In genomic region chr12:114684098-114684869, GRCh38 we compare ENCODE assay signal across 8 cellular contexts. TPM values are rescaled to one million over a fixed set of nuclear protein-coding genes. Genes with fewer than 3 reads are reported as not detected.
DNase-seq lines count a peak whose midpoint lies in the region; ATAC-seq, FAIRE-seq and TF ChIP-seq lines count a peak whose summit lies in the region.

TBX3 (minus strand) TSS chr12:114684175; CDS start chr12:114683200, 975 bp downstream.

- H2AK5ac ChIP-seq in neuronal stem cell (ENCODE audit: low read depth, low read length), result no peak within 1 kb of the TSS

- TF ChIP-seq CTCF in Peyer's patch (IDR thresholded peaks at IDR 0.05) (peak in 4 of 6 experiments; percentile 28 to 84 (median 76)), thyroid gland (IDR thresholded peaks at IDR 0.05) (peak in 5 of 6 experiments; percentile 58 to 86 (median 74))

- ATAC-seq in CD4-positive, CD25-positive, alpha-beta regulatory T cell (ENCODE audit: low read depth in 2 of 2), result peak; percentile 31 to 50
- ATAC-seq in GM21737 (IDR thresholded peaks at IDR 0.05; ENCODE audit: unreplicated experiment), result no peak

- H3K27ac ChIP-seq in CD4-positive, CD25-positive, alpha-beta regulatory T cell (ENCODE audit: insufficient read depth, low read length, poor library complexity, severe bottlenecking), result no peak within 1 kb of the TSS
- H3K27ac ChIP-seq in Peyer's patch (peak within 1 kb of the TSS; percentile 66 to 91 (median 87)), neuronal stem cell (replicated peaks; ENCODE audit: low read length) (no peak within 1 kb of the TSS), thyroid gland (peak within 1 kb of the TSS; percentile 97 to 99 (median 99))

- peak in 2 of 3 donors; percentile 24 to 56 for DNase-seq in CD4-positive, CD25-positive, alpha-beta regulatory T cell
- DNase-seq in HTR-8/SVneo (ENCODE audit: insufficient read length, low spot score), result peak; percentile 93
- peak; percentile 56 to 97 (median 96) for DNase-seq in Peyer's patch
- DNase-seq in adipocyte (ENCODE audit: low read depth), result peak; percentile 99
- peak; percentile 44 for DNase-seq in glomerular visceral epithelial cell (ENCODE audit: extremely low spot score)
- peak; percentile 91 for DNase-seq in neuronal stem cell (ENCODE audit: low spot score)
- DNase-seq in thyroid gland, result peak; percentile 99

- peak within 1 kb of the TSS in 2 of 3 donors; percentile 35 to 73 for H3K27ac Mint-ChIP-seq in CD4-positive, CD25-positive, alpha-beta regulatory T cell

- H2BK5ac ChIP-seq in neuronal stem cell (ENCODE audit: low read length), result no peak within 1 kb of the TSS

- peak within 1 kb of the TSS; percentile 74 for H3K4me2 ChIP-seq in neuronal stem cell (ENCODE audit: insufficient read depth, low read length, poor library complexity, severe bottlenecking)

- no peak within 1 kb of the TSS for H4K91ac ChIP-seq in neuronal stem cell (ENCODE audit: low read depth, low read length, poor library complexity)

- H3K27me3 ChIP-seq in CD4-positive, CD25-positive, alpha-beta regulatory T cell (ENCODE audit: control insufficient read depth, insufficient read depth, low read length), result peaks cover 31% of the 10 kb centered on the region
- H3K27me3 ChIP-seq in Peyer's patch, result no peaks in the 10 kb centered on the region
- no peaks in the 10 kb centered on the region for H3K27me3 ChIP-seq in adipocyte (replicated peaks; ENCODE audit: control insufficient read depth, insufficient read depth, low read length)
- H3K27me3 ChIP-seq in neuronal stem cell (ENCODE audit: control insufficient read depth in 3 of 3, insufficient read depth in 3 of 3, low read depth in 1 of 3, low read length in 3 of 3), result peaks cover 52 to 99% (median 90%) of the 10 kb centered on the region in 3 experiments
- H3K27me3 ChIP-seq in thyroid gland, result no peaks in the 10 kb centered on the region

- WGBS in neuronal stem cell (ENCODE audit: extremely low coverage in 2 of 2, insufficient read length in 2 of 2, insufficient replicate concordance in 1 of 2), 2 donors, result no CpG with 5 or more reads among the region's 76 CpGs
- 0 to 2% methylated on average over 53 to 73 of the region's 76 CpGs for WGBS in thyroid gland, 2 donors

- peak within 1 kb of the TSS; percentile 91 for H2AFZ ChIP-seq in neuronal stem cell (ENCODE audit: low read length)

- no peak within 1 kb of the TSS for H2BK12ac ChIP-seq in neuronal stem cell (ENCODE audit: low read length)

- H3K27me3 Mint-ChIP-seq in CD4-positive, CD25-positive, alpha-beta regulatory T cell, result peaks cover 95% of the 10 kb centered on the region

- no peak within 1 kb of the TSS for H3K14ac ChIP-seq in neuronal stem cell (ENCODE audit: low read length)

- peak within 1 kb of the TSS; percentile 85 for H4K8ac ChIP-seq in neuronal stem cell (ENCODE audit: low read depth, low read length)

- intact Hi-C loops in thyroid gland (cut with DNase I), result no loop called here

- FAIRE-seq in HTR-8/SVneo (lab: Jason Lieb, UNC), result peak; percentile 65

- H3K4me1 Mint-ChIP-seq in CD4-positive, CD25-positive, alpha-beta regulatory T cell, result peaks cover 0 to 62% (median 12%) of the 10 kb centered on the region in 4 donors

- peak within 1 kb of the TSS; percentile 37 for H3K4me3 ChIP-seq in CD4-positive, CD25-positive, alpha-beta regulatory T cell (ENCODE audit: low read depth, low read length)
- H3K4me3 ChIP-seq in Peyer's patch (peak within 1 kb of the TSS; percentile 26 to 81 (median 58)), adipocyte (ENCODE audit: low read length) (peak within 1 kb of the TSS; percentile 98), neuronal stem cell (ENCODE audit: low read length in 2 of 2) (peak within 1 kb of the TSS; percentile 12 to 76), thyroid gland (replicated peaks in 1 of 3) (peak within 1 kb of the TSS; percentile 49 to 94 (median 77))

- H3K4me1 ChIP-seq in CD4-positive, CD25-positive, alpha-beta regulatory T cell (ENCODE audit: control insufficient read depth, insufficient read depth, low read length, poor library complexity, severe bottlenecking), result peaks cover 22% of the 10 kb centered on the region
- H3K4me1 ChIP-seq in Peyer's patch (peaks cover 0 to 16% (median 1%) of the 10 kb centered on the region in 4 donors), adipocyte (ENCODE audit: control insufficient read depth, insufficient read depth, low read length) (peaks cover 4% of the 10 kb centered on the region), neuronal stem cell (ENCODE audit: control insufficient read depth in 2 of 2, insufficient read depth in 1 of 2, low read depth in 1 of 2, low read length in 2 of 2) (peaks cover 0 to 14% of the 10 kb centered on the region in 2 donors), thyroid gland (peaks cover 25 to 30% of the 10 kb centered on the region in 2 donors)

- H3K9ac ChIP-seq in adipocyte (ENCODE audit: low read length), result peak within 1 kb of the TSS; percentile 98
- peak within 1 kb of the TSS; percentile 78 for H3K9ac ChIP-seq in neuronal stem cell (ENCODE audit: low read depth, low read length, poor library complexity)

- no peaks in the 10 kb centered on the region for H3K36me3 ChIP-seq in CD4-positive, CD25-positive, alpha-beta regulatory T cell (ENCODE audit: control insufficient read depth, insufficient read depth, low read length)
- H3K36me3 ChIP-seq in Peyer's patch (peaks cover 0 to 3% (median 0%) of the 10 kb centered on the region in 3 donors), adipocyte (ENCODE audit: control insufficient read depth, insufficient read depth, low read length, severe bottlenecking) (peaks cover under 1% of the 10 kb centered on the region), neuronal stem cell (replicated peaks in 1 of 2; ENCODE audit: control insufficient read depth in 2 of 2, insufficient read depth in 2 of 2, low read length in 2 of 2) (no peaks in the 10 kb centered on the region), thyroid gland (peaks cover 10 to 29% of the 10 kb centered on the region in 2 donors)

- TF ChIP-seq POLR2A in Peyer's patch (IDR thresholded peaks at IDR 0.05), result peak; percentile 94 to 98
- peak; percentile 76 to 99 for TF ChIP-seq POLR2A in thyroid gland (IDR thresholded peaks at IDR 0.05)

- peak within 1 kb of the TSS; percentile 93 for H3K18ac ChIP-seq in neuronal stem cell (ENCODE audit: low read length)

- H3K9me3 ChIP-seq in CD4-positive, CD25-positive, alpha-beta regulatory T cell (ENCODE audit: control insufficient read depth in 2 of 2, low read length in 2 of 2), result peaks cover 0 to 5% of the 10 kb centered on the region in 2 experiments
- H3K9me3 ChIP-seq in Peyer's patch (peaks cover 0 to 4% (median 0%) of the 10 kb centered on the region in 4 donors), adipocyte (ENCODE audit: control insufficient read depth, low read length) (no peaks in the 10 kb centered on the region), neuronal stem cell (replicated peaks in 1 of 2; ENCODE audit: control insufficient read depth in 2 of 2, insufficient read depth in 1 of 2, low read depth in 1 of 2, low read length in 2 of 2) (no peaks in the 10 kb centered on the region), thyroid gland (no peaks in the 10 kb centered on the region)

- H3K36me3 Mint-ChIP-seq in CD4-positive, CD25-positive, alpha-beta regulatory T cell, result peaks cover 2% of the 10 kb centered on the region

- peak within 1 kb of the TSS; percentile 55 to 90 (median 86) for H3K4me3 Mint-ChIP-seq in CD4-positive, CD25-positive, alpha-beta regulatory T cell

- H2BK120ac ChIP-seq in neuronal stem cell (ENCODE audit: low read depth, low read length), result no peak within 1 kb of the TSS

- peaks cover 0 to 16% (median 8%) of the 10 kb centered on the region in 7 donors for H3K9me3 Mint-ChIP-seq in CD4-positive, CD25-positive, alpha-beta regulatory T cell

- peak within 1 kb of the TSS; percentile 88 for H2BK15ac ChIP-seq in neuronal stem cell (ENCODE audit: low read length)

- H3K79me1 ChIP-seq in neuronal stem cell (ENCODE audit: low read depth, low read length), result no peaks in the 10 kb centered on the region

- no peak within 1 kb of the TSS for H3K4ac ChIP-seq in neuronal stem cell (ENCODE audit: low read length)

- H3K23ac ChIP-seq in neuronal stem cell (ENCODE audit: low read depth, low read length, poor library complexity), result peak within 1 kb of the TSS; percentile 69

RNA-seq across cellular contexts. Expression of gene TBX3, which starts in this region (rescaled TPM):
- not detected for total RNA-seq in CD4-positive, CD25-positive, alpha-beta regulatory T cell
- not detected for polyA plus RNA-seq in CD4-positive, CD25-positive, alpha-beta regulatory T cell
- total RNA-seq in Peyer's patch, result 10 to 100 TPM; 50.3 to 90.0 (median 80.2) TPM
- polyA plus RNA-seq in neuronal stem cell (2013, experiment 1 of 2), result not detected
- not detected for polyA plus RNA-seq in neuronal stem cell (2013, experiment 2 of 2)
- 100 to 1,000 TPM; 104 to 258 (median 192) TPM for total RNA-seq in thyroid gland

Comparison
In these comparisons a context has a peak if more than half of its experiments do, and no peak if none do; other contexts are left out.
1. RNA of gene TBX3 (total RNA-seq): 104 to 258 TPM in thyroid gland and 50.3 to 90.0 TPM in Peyer's patch; not detected in CD4-positive, CD25-positive, alpha-beta regulatory T cell (single experiment); every median in the first group is over 10 times any median in the second.
2. Peak in DNase-seq, ATAC-seq and H3K4me3 ChIP-seq in CD4-positive, CD25-positive, alpha-beta regulatory T cell; RNA of the gene not detected or under 1 TPM.
3. DNase-seq: peak in every context shown above with its lines; median percentile 99 in adipocyte; 99 in thyroid gland; 96 in Peyer's patch; 93 in HTR-8/SVneo; 91 in neuronal stem cell; 44 in glomerular visceral epithelial cell; 40 in CD4-positive, CD25-positive, alpha-beta regulatory T cell.
4. H3K27ac ChIP-seq: peak in Peyer's patch (4 of 4) and thyroid gland (3 of 3); none in CD4-positive, CD25-positive, alpha-beta regulatory T cell (single experiment) and neuronal stem cell (single experiment).
5. H3K4me3 ChIP-seq: peak in every context shown above with its lines; median percentile 98 in adipocyte; 77 in thyroid gland; 58 in Peyer's patch; 44 in neuronal stem cell; 37 in CD4-positive, CD25-positive, alpha-beta regulatory T cell.